ENCODE assay signal across 13 cellular contexts in genomic region chr3:84108442-84108971, GRCh38.
DNase-seq lines count a peak whose midpoint lies in the region; ATAC-seq and TF ChIP-seq lines count a peak whose summit lies in the region.
"Had no signal": no experiment of that assay in that cellular context is flagged by ENCODE, and none has a peak within 500 bp of the region (broad histone marks: within the 10 kb centered on the region; RNA-seq: fewer than 3 reads in every experiment).

No MANE protein-coding gene starts in this region.

- peak; percentile 50 for ATAC-seq in body of pancreas
- no peak for ATAC-seq in omental fat pad (ENCODE audit: low FRiP score)

- no peaks in the 10 kb centered on the region for H3K27me3 Mint-ChIP-seq in activated T-cell treated with anti-CD3 and anti-CD28 coated beads, Interleukin-2, amount 50 U/mL, for 24 hours
- H3K27me3 Mint-ChIP-seq: dendritic cell treated with granulocyte-macrophage colony-stimulating factor and Interleukin-4, amounts not matched to agents 40 ng/mL and 50 ng/mL, for 4 days had no signal

- no peaks in the 10 kb centered on the region for H3K4me1 Mint-ChIP-seq in activated T-cell treated with anti-CD3 and anti-CD28 coated beads, Interleukin-2, amount 50 U/mL, for 24 hours (ENCODE audit: low read depth)

- no TSS peak for BruUV-seq in A673 (replicated peaks; lab: Mats Ljungman, UMichigan)

- WGBS in body of pancreas, 2 donors: 3 to 7% methylated on average over 4 of the region's 4 CpGs

- CTCF ChIA-PET in A673 (lab: Charles Lee): no interaction called here

- H3K4me3 Mint-ChIP-seq in activated T-cell treated with anti-CD3 and anti-CD28 coated beads, Interleukin-2, amount 50 U/mL, for 24 hours: no peak overlapping the region
- H3K4me3 Mint-ChIP-seq: dendritic cell treated with granulocyte-macrophage colony-stimulating factor and Interleukin-4, amounts not matched to agents 40 ng/mL and 50 ng/mL, for 4 days; T-helper 2 cell treated with Interferon-gamma antibody and Interleukin-4, amounts not matched to agents 5 μg/mL and 100 μg/mL, for 36 hours had no signal

- no peak overlapping the region for H3K27ac ChIP-seq in A673 (ENCODE audit: low read depth, low read length, poor library complexity, severe bottlenecking)
- no peak overlapping the region for H3K27ac ChIP-seq in body of pancreas
- no peak overlapping the region for H3K27ac ChIP-seq in left ventricle myocardium inferior (replicated peaks)
- H3K27ac ChIP-seq: parathyroid adenoma, upper lobe of left lung had no signal

- no peak overlapping the region for H3K4me3 ChIP-seq in A673 (ENCODE audit: low read depth, low read length, poor library complexity, severe bottlenecking)
- no peak overlapping the region for H3K4me3 ChIP-seq in body of pancreas
- no peak overlapping the region for H3K4me3 ChIP-seq in left ventricle myocardium inferior
- H3K4me3 ChIP-seq: upper lobe of left lung had no signal

- H3K36me3 Mint-ChIP-seq in activated T-cell treated with anti-CD3 and anti-CD28 coated beads, Interleukin-2, amount 50 U/mL, for 24 hours (ENCODE audit: low read depth): no peaks in the 10 kb centered on the region

- TF ChIP-seq CTCF in A673 (conservative IDR thresholded peaks at IDR 0.05; ENCODE audit: low read depth, low read length): no peak
- TF ChIP-seq CTCF in body of pancreas (IDR thresholded peaks at IDR 0.05): no peak
- no peak for TF ChIP-seq CTCF in omental fat pad (IDR thresholded peaks at IDR 0.05)
- TF ChIP-seq CTCF in left ventricle myocardium inferior (IDR thresholded peaks at IDR 0.05; ENCODE audit: borderline replicate concordance): no peak

- TF ChIP-seq POLR2A in body of pancreas (IDR thresholded peaks at IDR 0.05): no peak

- H3K9me3 ChIP-seq in A673 (ENCODE audit: low read depth, low read length, poor library complexity, severe bottlenecking) (no peaks in the 10 kb centered on the region), body of pancreas (no peaks in the 10 kb centered on the region), left ventricle myocardium inferior (replicated peaks) (no peaks in the 10 kb centered on the region)
- H3K9me3 ChIP-seq: upper lobe of left lung had no signal

- POLR2A ChIA-PET in A673 (lab: Charles Lee; ENCODE audit: low non-redundant PET): no interaction called here

- intact Hi-C loops in A673 (cut with micrococcal nuclease; ENCODE audit: unreplicated experiment): no loop called here
- intact Hi-C loops in body of pancreas (cut with DNase I): no loop called here
- intact Hi-C loops in left ventricle myocardium inferior (cut with micrococcal nuclease): no loop called here

- H3K4me1 ChIP-seq in A673 (ENCODE audit: insufficient read depth, low read length, poor library complexity, severe bottlenecking) (no peaks in the 10 kb centered on the region), body of pancreas (no peaks in the 10 kb centered on the region), left ventricle myocardium inferior (no peaks in the 10 kb centered on the region)
- H3K4me1 ChIP-seq: parathyroid adenoma, upper lobe of left lung had no signal

- DNase-seq in A673 (ENCODE audit: low spot score) (peak; percentile 33), MV-4-11 (lab: John Stamatoyannopoulos, UW) (peak; percentile 22), body of pancreas (no peak), left kidney (ENCODE audit: low read depth, low spot score) (peak; percentile 15), omental fat pad (ENCODE audit: low spot score) (no peak), left ventricle myocardium inferior (no peak)
- no peak for DNase-seq in activated T-cell treated with anti-CD3 and anti-CD28 coated beads, Interleukin-2, amount 50 U/mL, for 24 hours
- no peak for DNase-seq in activated naive CD4-positive, alpha-beta T cell (lab: John Stamatoyannopoulos, UW)
- DNase-seq: NCI-H446 treated with DMSO at 0.1 percent for 48 hours, upper lobe of left lung had no signal

- no peaks in the 10 kb centered on the region for H3K27me3 ChIP-seq in A673 (replicated peaks; ENCODE audit: insufficient read depth, low read depth, low read length, poor library complexity)
- no peaks in the 10 kb centered on the region for H3K27me3 ChIP-seq in body of pancreas
- no peaks in the 10 kb centered on the region for H3K27me3 ChIP-seq in left ventricle myocardium inferior (ENCODE audit: low read depth)
- H3K27me3 ChIP-seq: upper lobe of left lung had no signal

- peaks cover 19% of the 10 kb centered on the region for H3K9me3 Mint-ChIP-seq in activated T-cell treated with anti-CD3 and anti-CD28 coated beads, Interleukin-2, amount 50 U/mL, for 24 hours

- no peak overlapping the region for H3K27ac Mint-ChIP-seq in activated T-cell treated with anti-CD3 and anti-CD28 coated beads, Interleukin-2, amount 50 U/mL, for 24 hours
- H3K27ac Mint-ChIP-seq: dendritic cell treated with granulocyte-macrophage colony-stimulating factor and Interleukin-4, amounts not matched to agents 40 ng/mL and 50 ng/mL, for 4 days; T-helper 2 cell treated with Interferon-gamma antibody and Interleukin-4, amounts not matched to agents 5 μg/mL and 100 μg/mL, for 36 hours had no signal

- H3K36me3 ChIP-seq in A673 (ENCODE audit: insufficient read depth, low read length, poor library complexity, severe bottlenecking): no peaks in the 10 kb centered on the region
- no peaks in the 10 kb centered on the region for H3K36me3 ChIP-seq in body of pancreas (replicated peaks in 1 of 2; ENCODE audit: insufficient read depth in 1 of 2, low read depth in 2 of 2)
- H3K36me3 ChIP-seq in left ventricle myocardium inferior: no peaks in the 10 kb centered on the region
- H3K36me3 ChIP-seq: upper lobe of left lung had no signal

Comparison
In these comparisons a context has a peak if more than half of its experiments do, and no peak if none do; other contexts are left out.
1. DNase-seq: peak in A673 (single experiment), MV-4-11 (single experiment) and left kidney (single experiment); none in body of pancreas (0 of 4), activated T-cell treated with anti-CD3 and anti-CD28 coated beads, Interleukin-2, amount 50 U/mL, for 24 hours (single experiment), omental fat pad (single experiment), activated naive CD4-positive, alpha-beta T cell (0 of 4) and left ventricle myocardium inferior (single experiment).